ENCODE assay signal across 9 cellular contexts in the genomic region with DNA sequence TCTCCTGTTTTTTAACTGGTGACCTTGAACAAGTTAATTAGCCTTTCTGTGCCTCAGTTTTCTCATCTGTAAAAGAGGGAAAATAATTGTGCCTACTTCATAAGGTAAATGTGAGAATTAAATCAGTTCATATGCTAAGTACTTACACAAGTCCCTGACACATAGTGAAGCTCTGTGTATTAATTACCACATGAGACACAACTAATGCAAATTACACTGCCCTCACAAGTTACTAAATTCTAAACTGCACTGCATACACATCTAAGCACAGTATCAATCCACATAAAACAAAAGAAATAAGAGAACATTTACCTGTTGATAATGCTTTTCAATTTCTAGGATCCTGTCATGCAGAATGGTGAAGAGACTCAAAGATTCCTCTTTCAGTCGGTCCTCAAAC. TPM values are rescaled to one million over a fixed set of nuclear protein-coding genes. Genes with fewer than 3 reads are reported as not detected.
"Had no signal": no experiment of that assay in that cellular context is flagged by ENCODE, and none has a peak within 500 bp of the region (broad histone marks: within the 10 kb centered on the region; RNA-seq: fewer than 3 reads in every experiment).

No MANE protein-coding gene starts in this region.

- H3K36me3 Mint-ChIP-seq: IgD-negative memory B cell had no signal

- H3K4me3 Mint-ChIP-seq: HFFc6, IgD-negative memory B cell had no signal

- DNase-seq: GM23248, GOT3, H7, HFFc6 had no signal

- H3K36me3 ChIP-seq: HAP-1 had no signal

- H3K9me3 Mint-ChIP-seq: HFFc6, IgD-negative memory B cell had no signal

- H3K4me1 ChIP-seq: HAP-1 had no signal

- H3K4me3 ChIP-seq: GM23248, HAP-1 had no signal

- H3K9me3 ChIP-seq: HAP-1 had no signal

- H3K27ac Mint-ChIP-seq: HFFc6, IgD-negative memory B cell had no signal

- ATAC-seq: HCT116, HepG2 had no signal

RNA-seq across cellular contexts. Expression of gene C10orf67, which starts 22.5 kb away (rescaled TPM):
- total RNA-seq: H4, H7, HepG2 had no signal
